10 cellular contexts compared by ENCODE assay signal in genomic region chr14:99757331-99758070, GRCh38. TPM values are rescaled to one million over a fixed set of nuclear protein-coding genes. Genes with fewer than 3 reads are reported as not detected.
DNase-seq lines count a peak whose midpoint lies in the region; ATAC-seq and TF ChIP-seq lines count a peak whose summit lies in the region.
"Had no signal": no experiment of that assay in that cellular context is flagged by ENCODE, and none has a peak within 500 bp of the region (broad histone marks: within the 10 kb centered on the region; RNA-seq: fewer than 3 reads in every experiment).

No MANE protein-coding gene starts in this region.

- no peaks in the 10 kb centered on the region for H3K79me2 ChIP-seq in H9 (ENCODE audit: insufficient read depth, low read length)

- no peak overlapping the region for H3K4me3 ChIP-seq in BLaER1 treated with 17β-estradiol and CSF1 and Interleukin-3, amounts not matched to agents 10 nM and 100 nM

- no peak overlapping the region for H2BK20ac ChIP-seq in H9 (ENCODE audit: low read depth, low read length, poor library complexity, severe bottlenecking)

- H2BK12ac ChIP-seq in H9 (ENCODE audit: insufficient read length, low read depth, low read length) = no peak overlapping the region

- H3K4ac ChIP-seq in H9 (ENCODE audit: low read depth, low read length) = no peak overlapping the region

- peaks cover 81 to 97% (median 91%) of the 10 kb centered on the region in 10 experiments for H3K4me1 ChIP-seq in BLaER1 treated with 17β-estradiol and CSF1 and Interleukin-3, amounts not matched to agents 10 nM and 100 nM
- H3K4me1 ChIP-seq in H9 (ENCODE audit: insufficient read depth, low read length) = peaks cover 7% of the 10 kb centered on the region; the same call in 1 of the 2 replicates

- H3K36me3 Mint-ChIP-seq in natural killer cell (no peaks in the 10 kb centered on the region), H9 (ENCODE audit: insufficient read depth in 1 of 3, low read depth in 3 of 3) (no peaks in the 10 kb centered on the region)
- H3K36me3 Mint-ChIP-seq: naive B cell had no signal

- H2BK120ac ChIP-seq in H9 (ENCODE audit: low read depth, low read length, poor library complexity, severe bottlenecking) = no peak overlapping the region

- H3T11ph ChIP-seq in H9 (ENCODE audit: low read length) = no peak overlapping the region

- no peak overlapping the region for H4K91ac ChIP-seq in H9 (ENCODE audit: insufficient read length, low read depth, low read length)

- peaks cover 5 to 7% of the 10 kb centered on the region in 2 donors for H3K4me1 Mint-ChIP-seq in natural killer cell
- H3K4me1 Mint-ChIP-seq in H9 = peaks cover 34 to 36% of the 10 kb centered on the region in 2 experiments

- H3K4me3 Mint-ChIP-seq in natural killer cell (no peak overlapping the region), H9 (no peak overlapping the region)
- H3K4me3 Mint-ChIP-seq: naive B cell had no signal

- WGBS in H9 (ENCODE audit: extremely low coverage, insufficient read length, low lambda C conversion rate) = no CpG with 5 or more reads among the region's 12 CpGs

- TF ChIP-seq CTCF in natural killer cell (IDR thresholded peaks at IDR 0.05) = no peak
- no peak for TF ChIP-seq CTCF in H9 (conservative IDR thresholded peaks at IDR 0.05)

- no peak overlapping the region for H2AK5ac ChIP-seq in H9 (ENCODE audit: insufficient read length, low read length)

- no peak overlapping the region for H4K5ac ChIP-seq in H9 (ENCODE audit: insufficient read length, low read depth, low read length)

- H3K18ac ChIP-seq in H9 (ENCODE audit: insufficient read length, low read depth, low read length) = no peak overlapping the region

- peaks cover 0 to 1% (median 0%) of the 10 kb centered on the region in 11 experiments; a peak in 3 of 22 replicates for H3K9me3 ChIP-seq in BLaER1 treated with 17β-estradiol and CSF1 and Interleukin-3, amounts not matched to agents 10 nM and 100 nM (replicated peaks in 1 of 11)
- H3K9me3 ChIP-seq in H9 (ENCODE audit: control insufficient read depth, low read depth, low read length) = no peaks in the 10 kb centered on the region

- DNase-seq in NCI-H446 treated with DMSO at 0.1 percent for 48 hours (lab: John Stamatoyannopoulos, UW) (peak; percentile 78), epithelial cell of prostate (ENCODE audit: low read depth, low spot score) (peak; percentile 99), posterior vena cava (ENCODE audit: low spot score) (peak; percentile 62), natural killer cell (no peak), NCI-H1417 treated with DMSO at 0.1 percent for 48 hours (lab: John Stamatoyannopoulos, UW) (no peak), H9 (no peak), DMS53 (lab: John Stamatoyannopoulos, UW) (no peak)
- DNase-seq: activated CD8-positive, alpha-beta memory T cell treated with anti-CD3 and anti-CD28 coated beads, Interleukin-2, amount 50 U/mL, for 4 hours; naive B cell had no signal

- no peak overlapping the region for H4K8ac ChIP-seq in H9 (replicated peaks; ENCODE audit: insufficient read length, low read depth, low read length)

- H3K4me2 ChIP-seq in BLaER1 treated with 17β-estradiol and CSF1 and Interleukin-3, amounts not matched to agents 10 nM and 100 nM = peak overlapping the region; percentile 25 to 96 (median 84); a peak in 20 of 22 replicates
- no peak overlapping the region for H3K4me2 ChIP-seq in H9 (ENCODE audit: insufficient read depth, insufficient read length, low read length)

- H3K27ac Mint-ChIP-seq in natural killer cell (no peak overlapping the region), H9 (no peak overlapping the region)

- no peak overlapping the region for H3K14ac ChIP-seq in H9 (ENCODE audit: insufficient read depth, low read length)

- peak overlapping the region in 4 of 11 experiments; percentile 86 to 94 (median 88); a peak in 7 of 22 replicates for H3K27ac ChIP-seq in BLaER1 treated with 17β-estradiol and CSF1 and Interleukin-3, amounts not matched to agents 10 nM and 100 nM
- H3K27ac ChIP-seq in epithelial cell of prostate = peak overlapping the region; percentile 95
- no peak overlapping the region for H3K27ac ChIP-seq in H9 (ENCODE audit: insufficient read length, low read depth, low read length)

- H3K56ac ChIP-seq in H9 (ENCODE audit: insufficient read length, low read depth, low read length) = no peak overlapping the region

- intact Hi-C loops in posterior vena cava (cut with DNase I) (no loop called here), natural killer cell (cut with micrococcal nuclease) (no loop called here)

- no peak overlapping the region for H2AFZ ChIP-seq in H9 (ENCODE audit: low read length)

- no peak for ATAC-seq in natural killer cell

- H3K23ac ChIP-seq in H9 (ENCODE audit: insufficient read length, low read depth, low read length) = no peak overlapping the region

- H3K36me3 ChIP-seq in BLaER1 treated with 17β-estradiol and CSF1 and Interleukin-3, amounts not matched to agents 10 nM and 100 nM = no peaks in the 10 kb centered on the region

- H3K27me3 Mint-ChIP-seq in natural killer cell (ENCODE audit: low read depth in 2 of 2) = peaks cover 9 to 11% of the 10 kb centered on the region in 2 donors
- peaks cover 5% of the 10 kb centered on the region for H3K27me3 Mint-ChIP-seq in H9 (ENCODE audit: low read depth)

- peaks cover 0 to 14% (median 0%) of the 10 kb centered on the region in 11 experiments; a peak in 2 of 22 replicates for H4K20me1 ChIP-seq in BLaER1 treated with 17β-estradiol and CSF1 and Interleukin-3, amounts not matched to agents 10 nM and 100 nM
- H4K20me1 ChIP-seq in H9 (ENCODE audit: control insufficient read depth, insufficient read depth, insufficient read length) = no peaks in the 10 kb centered on the region

- H3K27me3 ChIP-seq in BLaER1 treated with 17β-estradiol and CSF1 and Interleukin-3, amounts not matched to agents 10 nM and 100 nM = peaks cover 0 to 11% (median 0%) of the 10 kb centered on the region in 11 experiments; a peak in 5 of 22 replicates
- H3K27me3 ChIP-seq in H9 (ENCODE audit: insufficient read depth, low read length) = no peaks in the 10 kb centered on the region

- H3K9me3 Mint-ChIP-seq in natural killer cell (no peaks in the 10 kb centered on the region), H9 (no peaks in the 10 kb centered on the region)

- no peaks in the 10 kb centered on the region for H3K23me2 ChIP-seq in H9 (ENCODE audit: insufficient read length, low read depth, low read length, poor library complexity, severe bottlenecking)

- no peak overlapping the region for H2BK5ac ChIP-seq in H9 (ENCODE audit: insufficient read length, low read length)

- H2BK15ac ChIP-seq in H9 (ENCODE audit: low read depth, low read length) = no peak overlapping the region

- H3K9ac ChIP-seq in BLaER1 treated with 17β-estradiol and CSF1 and Interleukin-3, amounts not matched to agents 10 nM and 100 nM = no peak overlapping the region
- no peak overlapping the region for H3K9ac ChIP-seq in H9 (ENCODE audit: extremely low read depth, insufficient read length, low read length)

- H3K79me1 ChIP-seq in H9 (ENCODE audit: insufficient read depth, low read depth, low read length, poor library complexity, severe bottlenecking) = no peaks in the 10 kb centered on the region

RNA-seq across cellular contexts. Expression of gene EML1, which starts 35.7 kb away (rescaled TPM):
- total RNA-seq in posterior vena cava (10 to 100 TPM; 83.1 to 92.6 TPM), natural killer cell (not detected), H9 (2021) (16.7 and 19.0 TPM in 2 replicates)

Comparison
In these comparisons a context has a peak if more than half of its experiments do, and no peak if none do; other contexts are left out.
1. DNase-seq: peak in NCI-H446 treated with DMSO at 0.1 percent for 48 hours (single experiment), epithelial cell of prostate (single experiment) and posterior vena cava (single experiment); none in natural killer cell (single experiment), NCI-H1417 treated with DMSO at 0.1 percent for 48 hours (single experiment), H9 (single experiment) and DMS53 (single experiment).
2. RNA of gene EML1, which starts 35.7 kb away (total RNA-seq): 83.1 to 92.6 TPM in posterior vena cava and 16.7 to 19.0 TPM in H9; not detected in natural killer cell; every median in the first group is over 10 times any median in the second.